ENCODE assay signal across 21 cellular contexts in genomic region chr22:27399161-27399560, GRCh38.
A peak's percentile ranks its signal among the peaks of the same experiment; 100 is the strongest.
DNase-seq lines count a peak whose midpoint lies in the region; ATAC-seq and TF ChIP-seq lines count a peak whose summit lies in the region.
"Had no signal": no experiment of that assay in that cellular context is flagged by ENCODE, and none has a peak within 500 bp of the region (broad histone marks: within the 10 kb centered on the region; RNA-seq: fewer than 3 reads in every experiment).

No MANE protein-coding gene starts in this region.

- peak overlapping the region; percentile 11 for H3K27ac ChIP-seq in lower lobe of right lung
- H3K27ac ChIP-seq: BLaER1 treated with 17β-estradiol and CSF1 and Interleukin-3, amounts not matched to agents 10 nM and 100 nM; neutrophil; tibial nerve had no signal

- CTCF ChIA-PET in MCF 10A (lab: Yijun Ruan, JAX) = no interaction called here

- H3K27ac Mint-ChIP-seq in MCF 10A (ENCODE audit: low read depth, unreplicated experiment) (no peak overlapping the region), osteocyte (ENCODE audit: unreplicated experiment) (no peak overlapping the region)
- H3K27ac Mint-ChIP-seq: activated naive CD4-positive, alpha-beta T cell treated with anti-CD3 and anti-CD28 coated beads, Interleukin-2, amount 50 U/mL, for 72 hours; activated T-helper 1 cell treated with anti-CD3 and anti-CD28 coated beads, Interleukin-12 subunit alpha, Interleukin-12 subunit beta, Interleukin-2, Interleukin-4 antibody, amounts not matched to agents 30 ng/mL and 10 ng/mL and 1 ng/mL, durations not matched to agents 14 hours and 24 hours and 36 hours; stimulated activated naive CD8-positive, alpha-beta T cell treated with anti-CD3 and anti-CD28 coated beads, Interleukin-15, Interleukin-2, amounts not matched to agents 100 ng/mL and 50 ng/mL, for 24 hours; WTC11 had no signal

- TF ChIP-seq CTCF in lower lobe of right lung (IDR thresholded peaks at IDR 0.05) (no peak), MCF 10A (IDR thresholded peaks at IDR 0.05; ENCODE audit: unreplicated experiment) (no peak), osteocyte (IDR thresholded peaks at IDR 0.05) (no peak)

- H3K9me3 ChIP-seq in adipocyte (ENCODE audit: control insufficient read depth, low read length) (peaks cover 11% of the 10 kb centered on the region), lower lobe of right lung (peaks cover 5% of the 10 kb centered on the region)
- H3K9me3 ChIP-seq: neutrophil had no signal

- H3K9ac ChIP-seq in adipocyte (ENCODE audit: low read length) = peak overlapping the region; percentile 74
- H3K9ac ChIP-seq: BLaER1 treated with 17β-estradiol and CSF1 and Interleukin-3, amounts not matched to agents 10 nM and 100 nM had no signal

- H3K9me3 Mint-ChIP-seq in MCF 10A (ENCODE audit: unreplicated experiment) = peaks cover 10% of the 10 kb centered on the region
- no peaks in the 10 kb centered on the region for H3K9me3 Mint-ChIP-seq in osteocyte (ENCODE audit: unreplicated experiment)

- no TSS peak for BruUV-seq in MCF 10A (replicated peaks; lab: Mats Ljungman, UMichigan)

- H3K4me1 ChIP-seq in adipocyte (ENCODE audit: control insufficient read depth, insufficient read depth, low read length) = peaks cover 29% of the 10 kb centered on the region
- peaks cover 6% of the 10 kb centered on the region for H3K4me1 ChIP-seq in lower lobe of right lung
- H3K4me1 ChIP-seq: BLaER1 treated with 17β-estradiol and CSF1 and Interleukin-3, amounts not matched to agents 10 nM and 100 nM; tibial nerve had no signal

- intact Hi-C loops in left ventricle myocardium superior (cut with micrococcal nuclease) (no loop called here), Right ventricle myocardium inferior (cut with DNase I) (no loop called here), lower lobe of right lung (cut with DNase I) (no loop called here), MCF 10A (cut with micrococcal nuclease) (no loop called here)

- POLR2A ChIA-PET in MCF 10A (lab: Yijun Ruan, JAX) = no interaction called here

- H3K27me3 Mint-ChIP-seq in MCF 10A (ENCODE audit: insufficient read depth, unreplicated experiment) = no peaks in the 10 kb centered on the region
- H3K27me3 Mint-ChIP-seq in osteocyte (ENCODE audit: unreplicated experiment) = no peaks in the 10 kb centered on the region

- H3K4me3 Mint-ChIP-seq in MCF 10A (ENCODE audit: unreplicated experiment) = no peak overlapping the region
- H3K4me3 Mint-ChIP-seq in osteocyte (ENCODE audit: unreplicated experiment) = no peak overlapping the region
- H3K4me3 Mint-ChIP-seq: activated T-helper 1 cell treated with anti-CD3 and anti-CD28 coated beads, Interleukin-12 subunit alpha, Interleukin-12 subunit beta, Interleukin-2, Interleukin-4 antibody, amounts not matched to agents 30 ng/mL and 10 ng/mL and 1 ng/mL, durations not matched to agents 14 hours and 24 hours and 36 hours; stimulated activated naive CD8-positive, alpha-beta T cell treated with anti-CD3 and anti-CD28 coated beads, Interleukin-15, Interleukin-2, amounts not matched to agents 100 ng/mL and 50 ng/mL, for 24 hours; WTC11 had no signal

- H3K4me1 Mint-ChIP-seq in MCF 10A (ENCODE audit: insufficient read depth, unreplicated experiment) (no peaks in the 10 kb centered on the region), osteocyte (ENCODE audit: unreplicated experiment) (peaks cover 12% of the 10 kb centered on the region)
- H3K4me1 Mint-ChIP-seq: WTC11 had no signal

- no peaks in the 10 kb centered on the region for H3K36me3 Mint-ChIP-seq in MCF 10A (ENCODE audit: insufficient read depth, unreplicated experiment)
- peaks cover 2% of the 10 kb centered on the region for H3K36me3 Mint-ChIP-seq in osteocyte (ENCODE audit: unreplicated experiment)
- H3K36me3 Mint-ChIP-seq: activated naive CD4-positive, alpha-beta T cell treated with anti-CD3 and anti-CD28 coated beads, Interleukin-2, amount 50 U/mL, for 72 hours; WTC11 had no signal

- peak; percentile 37 for ATAC-seq in left ventricle myocardium superior
- no peak for ATAC-seq in Right ventricle myocardium inferior
- ATAC-seq in lower lobe of right lung = no peak
- ATAC-seq: activated naive CD4-positive, alpha-beta T cell treated with anti-CD3 and anti-CD28 coated beads, Interleukin-2, amount 50 U/mL, for 72 hours; WTC11 had no signal

- DNase-seq in left ventricle myocardium superior (no peak), Right ventricle myocardium inferior (ENCODE audit: missing footprints) (no peak), adipocyte (ENCODE audit: low read depth) (no peak), lower lobe of right lung (no peak), MCF 10A (ENCODE audit: unreplicated experiment) (no peak), osteocyte (ENCODE audit: extremely low spot score, unreplicated experiment) (no peak), SIG-M5 treated with dmso at 0.1 percent for 504 hours (lab: John Stamatoyannopoulos, UW; ENCODE audit: unreplicated experiment) (no peak)
- no peak for DNase-seq in stimulated activated CD4-positive, alpha-beta T cell treated with anti-CD3 and anti-CD28 coated beads, Interleukin-12 subunit alpha, Interleukin-12 subunit beta, amount 100 ng/mL, for 4 hours
- DNase-seq: aorta, DMS79 treated with DMSO at 0.1 percent for 48 hours, H7, mesendoderm, NCI-H187, retina had no signal

- no peaks in the 10 kb centered on the region for H3K36me3 ChIP-seq in adipocyte (ENCODE audit: control insufficient read depth, insufficient read depth, low read length, severe bottlenecking)
- no peaks in the 10 kb centered on the region for H3K36me3 ChIP-seq in lower lobe of right lung
- H3K36me3 ChIP-seq: BLaER1 treated with 17β-estradiol and CSF1 and Interleukin-3, amounts not matched to agents 10 nM and 100 nM; neutrophil; tibial nerve had no signal

- peak overlapping the region; percentile 58 for H3K4me3 ChIP-seq in adipocyte (ENCODE audit: low read length)
- H3K4me3 ChIP-seq in lower lobe of right lung = no peak overlapping the region
- H3K4me3 ChIP-seq: BLaER1 treated with 17β-estradiol and CSF1 and Interleukin-3, amounts not matched to agents 10 nM and 100 nM; tibial nerve had no signal

- H3K27me3 ChIP-seq in adipocyte (replicated peaks; ENCODE audit: control insufficient read depth, insufficient read depth, low read length) (no peaks in the 10 kb centered on the region), lower lobe of right lung (ENCODE audit: low read depth) (peaks cover 4% of the 10 kb centered on the region)
- H3K27me3 ChIP-seq: BLaER1 treated with 17β-estradiol and CSF1 and Interleukin-3, amounts not matched to agents 10 nM and 100 nM; tibial nerve had no signal
